8 cellular contexts compared by ENCODE assay signal in genomic region chr3:4290272-4290893, GRCh38. TPM values are rescaled to one million over a fixed set of nuclear protein-coding genes. Genes with fewer than 3 reads are reported as not detected.
A peak's percentile ranks its signal among the peaks of the same experiment; 100 is the strongest.
DNase-seq lines count a peak whose midpoint lies in the region; ATAC-seq and TF ChIP-seq lines count a peak whose summit lies in the region.

No MANE protein-coding gene starts in this region.

- ATAC-seq in GM19455 (IDR thresholded peaks at IDR 0.05; ENCODE audit: unreplicated experiment) (peak; percentile 66), HG03558 (IDR thresholded peaks at IDR 0.05; ENCODE audit: extremely low read depth, unreplicated experiment) (peak; percentile 79)
- ATAC-seq in effector memory CD8-positive, alpha-beta T cell (replicated peaks), result peak; percentile 66

- H3K36me3 Mint-ChIP-seq in effector memory CD8-positive, alpha-beta T cell (ENCODE audit: insufficient read depth), result no peaks in the 10 kb centered on the region

- no peaks in the 10 kb centered on the region; the same call in 1 of the 2 replicates for H3K27me3 ChIP-seq in SK-N-SH (ENCODE audit: insufficient read depth)

- POLR2A ChIA-PET in SK-N-SH (lab: Yijun Ruan, JAX), result no interaction called here

- H3K9me2 ChIP-seq in SK-N-SH, result no peaks in the 10 kb centered on the region

- peaks cover 0 to 16% of the 10 kb centered on the region in 2 donors for H3K27me3 Mint-ChIP-seq in effector memory CD8-positive, alpha-beta T cell

- no peaks in the 10 kb centered on the region for H3K4me1 Mint-ChIP-seq in effector memory CD8-positive, alpha-beta T cell (ENCODE audit: low read depth in 2 of 2)

- H3K27ac ChIP-seq in SK-N-SH (ENCODE audit: low read depth in 2 of 2, low read length in 1 of 2), result no peak overlapping the region

- H3F3A ChIP-seq in SK-N-SH (replicated peaks; ENCODE audit: insufficient read depth), result no peaks in the 10 kb centered on the region

- H3K9me3 Mint-ChIP-seq in effector memory CD8-positive, alpha-beta T cell, result no peaks in the 10 kb centered on the region

- no peak overlapping the region for H3K9ac ChIP-seq in SK-N-SH

- WGBS in SK-N-SH (ENCODE audit: low lambda C conversion rate), result 2% methylated on average over 5 of the region's 5 CpGs

- H3K4me3 Mint-ChIP-seq in effector memory CD8-positive, alpha-beta T cell, result no peak overlapping the region

- H2AFZ ChIP-seq in SK-N-SH (ENCODE audit: low read depth), result 0 out of 2 replicates have a peak overlapping the region, but pooled peaks have one; percentile 2

- H3K27ac Mint-ChIP-seq in effector memory CD8-positive, alpha-beta T cell, result no peak overlapping the region

- no peaks in the 10 kb centered on the region for H3K36me3 ChIP-seq in SK-N-SH (replicated peaks in 1 of 2; ENCODE audit: control insufficient read depth in 1 of 2, insufficient read depth in 2 of 2, low read length in 1 of 2)

- no peak for TF ChIP-seq EP300 in SK-N-SH (IDR thresholded peaks at IDR 0.05; ENCODE audit: borderline replicate concordance in 1 of 2, low read depth in 1 of 2, low read length in 1 of 2)

- no peaks in the 10 kb centered on the region for H4K20me1 ChIP-seq in SK-N-SH (ENCODE audit: insufficient read depth)

- DNase-seq in NOMO-1 treated with DMSO at 0.1 percent for 48 hours (lab: John Stamatoyannopoulos, UW; ENCODE audit: unreplicated experiment) (peak; percentile 56), NOMO-1 treated with dmso at 0.1 percent for 144 hours (lab: John Stamatoyannopoulos, UW; ENCODE audit: unreplicated experiment) (no peak), SK-N-SH (peak; percentile 32), mucosa of gallbladder (ENCODE audit: low spot score) (peak; percentile 43), ureter (ENCODE audit: low spot score) (no peak)
- DNase-seq in effector memory CD8-positive, alpha-beta T cell, result peak; percentile 13 to 41 (median 22)

- H3K4me3 ChIP-seq in SK-N-SH (ENCODE audit: low read depth in 2 of 2, low read length in 1 of 2), result peak overlapping the region in 1 of 2 experiments; percentile 42; a peak in 1 of 4 replicates

- no peaks in the 10 kb centered on the region; a peak in 1 of 4 replicates for H3K4me1 ChIP-seq in SK-N-SH (ENCODE audit: control insufficient read depth in 1 of 2, insufficient read depth in 2 of 2, low read depth in 1 of 2, low read length in 1 of 2)

- CTCF ChIA-PET in SK-N-SH (lab: Yijun Ruan, JAX), result interaction anchor here (0.7 to 12.1 kb wide), 13 partner anchors 9 to 1108 kb away, joined by 3 to 125 read pairs (median 5); no protein-coding TSS in a partner anchor

- TF ChIP-seq CTCF in SK-N-SH (IDR thresholded peaks at IDR 0.05), result peak; percentile 91

- H3K9me3 ChIP-seq in SK-N-SH, result no peaks in the 10 kb centered on the region

- no peaks in the 10 kb centered on the region for H3K79me2 ChIP-seq in SK-N-SH (ENCODE audit: insufficient read depth)

- peak; percentile 86 for TF ChIP-seq RAD21 in SK-N-SH (IDR thresholded peaks at IDR 0.05; ENCODE audit: low read length)

- H3K4me2 ChIP-seq in SK-N-SH, result no peak overlapping the region

TF ChIP-seq in SK-N-SH, 30 proteins besides CTCF, POLR2A, EP300 and RAD21:
- TF ChIP-seq SMC3 (IDR thresholded peaks at IDR 0.05; ENCODE audit: low read depth, low read length), result peak; percentile 68
- no peak for TF ChIP-seq REST (IDR thresholded peaks at IDR 0.05; ENCODE audit: low read depth, low read length)

RNA-seq across cellular contexts. Expression of gene SETMAR, which starts 12.8 kb away (rescaled TPM):
- polyA plus RNA-seq in SK-N-SH (2012; rRNA removed), result 10.6 and 13.3 TPM in 2 replicates
- polyA plus RNA-seq in SK-N-SH (2012; cell fraction: cytosol; rRNA removed), result 12.4 and 12.5 TPM in 2 replicates
- polyA plus RNA-seq in SK-N-SH (2012; cell fraction: nucleus; rRNA removed), result 13.4 and 18.9 TPM in 2 replicates
- 21.9 TPM for total RNA-seq in mucosa of gallbladder
- 19.8 TPM for total RNA-seq in ureter

Comparison
In these comparisons a context has a peak if more than half of its experiments do, and no peak if none do; other contexts are left out.
1. DNase-seq: peak in NOMO-1 treated with DMSO at 0.1 percent for 48 hours (single experiment), SK-N-SH (single experiment), effector memory CD8-positive, alpha-beta T cell (3 of 3) and mucosa of gallbladder (single experiment); none in NOMO-1 treated with dmso at 0.1 percent for 144 hours (single experiment) and ureter (single experiment).
2. Peak in every context shown above with its lines, with median percentiles within 50 percentile points of each other: ATAC-seq.